Comparison of ENCODE assay signal across 18 cellular contexts in genomic region chr21:37410639-37411038, GRCh38. TPM values are rescaled to one million over a fixed set of nuclear protein-coding genes. Genes with fewer than 3 reads are reported as not detected.
DNase-seq lines count a peak whose midpoint lies in the region; ATAC-seq, FAIRE-seq and TF ChIP-seq lines count a peak whose summit lies in the region.
"Had no signal": no experiment of that assay in that cellular context is flagged by ENCODE, and none has a peak within 500 bp of the region (broad histone marks: within the 10 kb centered on the region; RNA-seq: fewer than 3 reads in every experiment).

No MANE protein-coding gene starts in this region.

- no peaks in the 10 kb centered on the region for H3K9me3 Mint-ChIP-seq in activated CD8-positive, alpha-beta T cell treated with anti-CD3 and anti-CD28 coated beads for 36 hours
- H3K9me3 Mint-ChIP-seq in activated CD8-positive, alpha-beta T cell treated with anti-CD3 and anti-CD28 coated beads, Interleukin-2, amount 10 ng/mL, durations not matched to agents 7 days and 5 days (ENCODE audit: insufficient read depth) = no peaks in the 10 kb centered on the region
- H3K9me3 Mint-ChIP-seq in activated T-helper 17 cell treated with anti-CD3 and anti-CD28 coated beads, Interleukin-2, amount 50 U/mL, for 72 hours = no peaks in the 10 kb centered on the region
- H3K9me3 Mint-ChIP-seq: CD4-positive, CD25-positive, alpha-beta regulatory T cell had no signal

- no peak for TF ChIP-seq EP300 in SK-N-SH (IDR thresholded peaks at IDR 0.05; ENCODE audit: borderline replicate concordance in 1 of 2, low read depth in 1 of 2, low read length in 1 of 2)

- ATAC-seq in activated CD8-positive, alpha-beta T cell treated with anti-CD3 and anti-CD28 coated beads for 36 hours = no peak
- no peak for ATAC-seq in activated CD8-positive, alpha-beta T cell treated with anti-CD3 and anti-CD28 coated beads, Interleukin-2, amount 10 ng/mL, durations not matched to agents 7 days and 5 days
- ATAC-seq in activated T-helper 17 cell treated with anti-CD3 and anti-CD28 coated beads, Interleukin-2, amount 50 U/mL, for 72 hours (replicated peaks) = no peak
- ATAC-seq in gastrocnemius medialis = no peak
- ATAC-seq in omental fat pad (ENCODE audit: low FRiP score) = no peak
- no peak for ATAC-seq in HG02870 (IDR thresholded peaks at IDR 0.05; ENCODE audit: unreplicated experiment)
- ATAC-seq: HCT116 had no signal

- H3K9me3 ChIP-seq in gastrocnemius medialis (no peaks in the 10 kb centered on the region), SK-N-SH (no peaks in the 10 kb centered on the region)

- no peaks in the 10 kb centered on the region for H3K9me2 ChIP-seq in SK-N-SH

- in situ Hi-C loops in gastrocnemius medialis (cut with MboI; ENCODE audit: low sequenced_read_pairs in 4 of 4) = no loop called here

- H4K20me1 ChIP-seq in SK-N-SH (ENCODE audit: insufficient read depth) = peaks cover 94% of the 10 kb centered on the region

- WGBS in SK-N-SH (ENCODE audit: low lambda C conversion rate) = 99% methylated on average over 9 of the region's 9 CpGs

- H3K27me3 ChIP-seq in gastrocnemius medialis (no peaks in the 10 kb centered on the region), SK-N-SH (ENCODE audit: insufficient read depth) (no peaks in the 10 kb centered on the region)
- H3K27me3 ChIP-seq: BLaER1 treated with 17β-estradiol and CSF1 and Interleukin-3, amounts not matched to agents 10 nM and 100 nM had no signal

- H3K27ac ChIP-seq in gastrocnemius medialis (peak overlapping the region in 3 of 4 donors; percentile 40 to 47 (median 46)), SK-N-SH (ENCODE audit: low read depth in 2 of 2, low read length in 1 of 2) (no peak overlapping the region)
- H3K27ac ChIP-seq: 22Rv1; BLaER1 treated with 17β-estradiol and CSF1 and Interleukin-3, amounts not matched to agents 10 nM and 100 nM; GM23248 had no signal

- TF ChIP-seq CTCF in activated CD8-positive, alpha-beta T cell treated with anti-CD3 and anti-CD28 coated beads for 36 hours (IDR thresholded peaks at IDR 0.05) = no peak
- TF ChIP-seq CTCF in gastrocnemius medialis (IDR thresholded peaks at IDR 0.05 in 4 of 5, conservative IDR thresholded peaks at IDR 0.05 in 1 of 5) (no peak), omental fat pad (IDR thresholded peaks at IDR 0.05) (no peak), SK-N-SH (IDR thresholded peaks at IDR 0.05) (no peak)

- no peak overlapping the region for H2AFZ ChIP-seq in SK-N-SH (ENCODE audit: low read depth)
- H2AFZ ChIP-seq: GM23248 had no signal

- H3F3A ChIP-seq in SK-N-SH (replicated peaks; ENCODE audit: insufficient read depth) = peaks cover 21% of the 10 kb centered on the region

- POLR2A ChIA-PET in activated CD8-positive, alpha-beta T cell treated with anti-CD3 and anti-CD28 coated beads for 36 hours (lab: Charles Lee) = no interaction called here
- POLR2A ChIA-PET in activated CD8-positive, alpha-beta T cell treated with anti-CD3 and anti-CD28 coated beads, Interleukin-2, amount 10 ng/mL, durations not matched to agents 7 days and 5 days (lab: Charles Lee) = no interaction called here
- POLR2A ChIA-PET in SK-N-SH (lab: Yijun Ruan, JAX) = no interaction called here

- H3K4me3 Mint-ChIP-seq in activated CD8-positive, alpha-beta T cell treated with anti-CD3 and anti-CD28 coated beads for 36 hours = no peak overlapping the region
- H3K4me3 Mint-ChIP-seq in activated CD8-positive, alpha-beta T cell treated with anti-CD3 and anti-CD28 coated beads, Interleukin-2, amount 10 ng/mL, durations not matched to agents 7 days and 5 days = no peak overlapping the region
- H3K4me3 Mint-ChIP-seq in activated T-helper 17 cell treated with anti-CD3 and anti-CD28 coated beads, Interleukin-2, amount 50 U/mL, for 72 hours = no peak overlapping the region

- FAIRE-seq in GM12892 (lab: Jason Lieb, UNC) = peak; percentile 54
- FAIRE-seq: GM18507, H54 had no signal

- H3K4me3 ChIP-seq in gastrocnemius medialis (no peak overlapping the region), SK-N-SH (ENCODE audit: low read depth in 2 of 2, low read length in 1 of 2) (no peak overlapping the region)
- H3K4me3 ChIP-seq: BLaER1 treated with 17β-estradiol and CSF1 and Interleukin-3, amounts not matched to agents 10 nM and 100 nM; GM23248 had no signal

- H3K36me3 ChIP-seq in gastrocnemius medialis (no peaks in the 10 kb centered on the region), SK-N-SH (replicated peaks in 1 of 2; ENCODE audit: control insufficient read depth in 1 of 2, insufficient read depth in 2 of 2, low read length in 1 of 2) (peaks cover 0 to 3% of the 10 kb centered on the region in 2 experiments)

- intact Hi-C loops in activated CD8-positive, alpha-beta T cell treated with anti-CD3 and anti-CD28 coated beads for 36 hours (cut with micrococcal nuclease) = no loop called here
- intact Hi-C loops in gastrocnemius medialis (cut with DNase I; ENCODE audit: low total_unique reads) = no loop called here

- H3K4me2 ChIP-seq in SK-N-SH = no peak overlapping the region
- H3K4me2 ChIP-seq: BLaER1 treated with 17β-estradiol and CSF1 and Interleukin-3, amounts not matched to agents 10 nM and 100 nM had no signal

- TF ChIP-seq RAD21 in SK-N-SH (IDR thresholded peaks at IDR 0.05; ENCODE audit: low read length) = no peak

- H3K36me3 Mint-ChIP-seq in activated CD8-positive, alpha-beta T cell treated with anti-CD3 and anti-CD28 coated beads for 36 hours (ENCODE audit: low read depth) = peaks cover 9% of the 10 kb centered on the region
- peaks cover 26% of the 10 kb centered on the region for H3K36me3 Mint-ChIP-seq in activated CD8-positive, alpha-beta T cell treated with anti-CD3 and anti-CD28 coated beads, Interleukin-2, amount 10 ng/mL, durations not matched to agents 7 days and 5 days (ENCODE audit: low read depth)
- H3K36me3 Mint-ChIP-seq in activated T-helper 17 cell treated with anti-CD3 and anti-CD28 coated beads, Interleukin-2, amount 50 U/mL, for 72 hours (ENCODE audit: low read depth) = peaks cover 6% of the 10 kb centered on the region

- CTCF ChIA-PET in activated CD8-positive, alpha-beta T cell treated with anti-CD3 and anti-CD28 coated beads for 36 hours (lab: Charles Lee) = interaction anchor here (1.1 kb wide), 1 partner anchor 21 kb away, joined by 3 read pairs; no protein-coding TSS in a partner anchor
- CTCF ChIA-PET in activated CD8-positive, alpha-beta T cell treated with anti-CD3 and anti-CD28 coated beads, Interleukin-2, amount 10 ng/mL, durations not matched to agents 7 days and 5 days (lab: Charles Lee) = interaction anchor here (1.0 kb wide), 1 partner anchor 12 kb away, joined by 3 read pairs; no protein-coding TSS in a partner anchor
- CTCF ChIA-PET in SK-N-SH (lab: Yijun Ruan, JAX) = interaction anchor here (0.6 kb wide), 1 partner anchor 13 kb away, joined by 3 read pairs; no protein-coding TSS in a partner anchor

- no peak for DNase-seq in activated CD8-positive, alpha-beta T cell treated with anti-CD3 and anti-CD28 coated beads for 36 hours
- no peak for DNase-seq in activated CD8-positive, alpha-beta T cell treated with anti-CD3 and anti-CD28 coated beads, Interleukin-2, amount 10 ng/mL, durations not matched to agents 7 days and 5 days
- DNase-seq in GM12892 (ENCODE audit: insufficient read length) = no peak
- DNase-seq in gastrocnemius medialis = no peak
- DNase-seq in omental fat pad (ENCODE audit: low spot score) = no peak
- no peak for DNase-seq in SK-N-SH
- DNase-seq: Calu3; CD4-positive, CD25-positive, alpha-beta regulatory T cell; DMS 273 treated with DMSO at 0.1 percent for 48 hours; GM23248; IMR-90 had no signal

- TF ChIP-seq POLR2A in GM12892 (IDR thresholded peaks at IDR 0.05; ENCODE audit: low read depth, low read length) = no peak
- TF ChIP-seq POLR2A in gastrocnemius medialis (IDR thresholded peaks at IDR 0.05) = no peak

- H3K9ac ChIP-seq in SK-N-SH = no peak overlapping the region
- H3K9ac ChIP-seq: BLaER1 treated with 17β-estradiol and CSF1 and Interleukin-3, amounts not matched to agents 10 nM and 100 nM; GM23248 had no signal

- H3K27me3 Mint-ChIP-seq in activated CD8-positive, alpha-beta T cell treated with anti-CD3 and anti-CD28 coated beads for 36 hours = no peaks in the 10 kb centered on the region
- no peaks in the 10 kb centered on the region for H3K27me3 Mint-ChIP-seq in activated CD8-positive, alpha-beta T cell treated with anti-CD3 and anti-CD28 coated beads, Interleukin-2, amount 10 ng/mL, durations not matched to agents 7 days and 5 days (ENCODE audit: low read depth)
- H3K27me3 Mint-ChIP-seq in activated T-helper 17 cell treated with anti-CD3 and anti-CD28 coated beads, Interleukin-2, amount 50 U/mL, for 72 hours = no peaks in the 10 kb centered on the region
- H3K27me3 Mint-ChIP-seq: CD4-positive, CD25-positive, alpha-beta regulatory T cell had no signal

- peaks cover 84% of the 10 kb centered on the region for H3K4me1 Mint-ChIP-seq in activated CD8-positive, alpha-beta T cell treated with anti-CD3 and anti-CD28 coated beads for 36 hours (ENCODE audit: low read depth)
- H3K4me1 Mint-ChIP-seq in activated CD8-positive, alpha-beta T cell treated with anti-CD3 and anti-CD28 coated beads, Interleukin-2, amount 10 ng/mL, durations not matched to agents 7 days and 5 days (ENCODE audit: low read depth) = peaks cover 62% of the 10 kb centered on the region
- peaks cover 57% of the 10 kb centered on the region for H3K4me1 Mint-ChIP-seq in activated T-helper 17 cell treated with anti-CD3 and anti-CD28 coated beads, Interleukin-2, amount 50 U/mL, for 72 hours

- peak overlapping the region; percentile 10 for H3K27ac Mint-ChIP-seq in activated CD8-positive, alpha-beta T cell treated with anti-CD3 and anti-CD28 coated beads for 36 hours
- no peak overlapping the region for H3K27ac Mint-ChIP-seq in activated CD8-positive, alpha-beta T cell treated with anti-CD3 and anti-CD28 coated beads, Interleukin-2, amount 10 ng/mL, durations not matched to agents 7 days and 5 days
- H3K27ac Mint-ChIP-seq in activated T-helper 17 cell treated with anti-CD3 and anti-CD28 coated beads, Interleukin-2, amount 50 U/mL, for 72 hours = peak overlapping the region; percentile 15

- peaks cover 98% of the 10 kb centered on the region for H3K79me2 ChIP-seq in SK-N-SH (ENCODE audit: insufficient read depth)

- H3K4me1 ChIP-seq in gastrocnemius medialis = peaks cover 91 to 93% of the 10 kb centered on the region in 2 donors
- peaks cover 10 to 31% of the 10 kb centered on the region in 2 experiments for H3K4me1 ChIP-seq in SK-N-SH (ENCODE audit: control insufficient read depth in 1 of 2, insufficient read depth in 2 of 2, low read depth in 1 of 2, low read length in 1 of 2)

RNA-seq across cellular contexts. Expression of gene DYRK1A, which starts 44.1 kb away (rescaled TPM):
- total RNA-seq in activated CD8-positive, alpha-beta T cell treated with anti-CD3 and anti-CD28 coated beads for 36 hours = 10 to 100 TPM; 57.5 to 58.7 TPM
- 10 to 100 TPM; 83.2 to 86.1 TPM for total RNA-seq in activated CD8-positive, alpha-beta T cell treated with anti-CD3 and anti-CD28 coated beads, Interleukin-2, amount 10 ng/mL, durations not matched to agents 7 days and 5 days
- polyA plus RNA-seq in GM12892 (2012; ENCODE audit: missing spikeins) = 24.3 TPM
- total RNA-seq in activated T-helper 17 cell treated with anti-CD3 and anti-CD28 coated beads, Interleukin-2, amount 50 U/mL, for 72 hours = 10 to 100 TPM; 55.6 to 59.9 TPM
- total RNA-seq in gastrocnemius medialis (100 to 1,000 TPM in 2 of 4 donors, 10 to 100 TPM in 2; 81.0 to 115 (median 95.3) TPM), omental fat pad (10 to 100 TPM; 50.7 to 82.3 (median 72.3) TPM)
- 19.3 and 21.5 TPM in 2 replicates for polyA plus RNA-seq in SK-N-SH (2012; rRNA removed)
- 14.1 and 14.7 TPM in 2 replicates for polyA plus RNA-seq in SK-N-SH (2012; cell fraction: cytosol; rRNA removed)
- polyA plus RNA-seq in SK-N-SH (2012; cell fraction: nucleus; rRNA removed) = 29.4 and 65.6 TPM in 2 replicates

Comparison
In these comparisons a context has a peak if more than half of its experiments do, and no peak if none do; other contexts are left out.
1. H3K27ac ChIP-seq: peak in gastrocnemius medialis (3 of 4); none in SK-N-SH (0 of 2).